ENCODE assay signal across 10 cellular contexts in genomic region chr19:13012390-13012689, GRCh38. TPM values are rescaled to one million over a fixed set of nuclear protein-coding genes. Genes with fewer than 3 reads are reported as not detected.
A peak's percentile ranks its signal among the peaks of the same experiment; 100 is the strongest.
DNase-seq lines count a peak whose midpoint lies in the region; ATAC-seq and TF ChIP-seq lines count a peak whose summit lies in the region.
"Had no signal": no experiment of that assay in that cellular context is flagged by ENCODE, and none has a peak within 500 bp of the region (broad histone marks: within the 10 kb centered on the region; RNA-seq: fewer than 3 reads in every experiment).

No MANE protein-coding gene starts in this region.

- ATAC-seq in Panc1 (no peak), sciatic nerve (no peak), GM19035 (IDR thresholded peaks at IDR 0.05; ENCODE audit: unreplicated experiment) (no peak), GM19324 (IDR thresholded peaks at IDR 0.05; ENCODE audit: low FRiP score, unreplicated experiment) (no peak)

- H3K4me1 ChIP-seq in Panc1 (ENCODE audit: control insufficient read depth, insufficient read depth, low read length) (peaks cover 69% of the 10 kb centered on the region), duodenal mucosa (ENCODE audit: control insufficient read depth in 1 of 2, insufficient read depth in 2 of 2, low read length in 2 of 2) (peaks cover 18 to 37% of the 10 kb centered on the region in 2 donors)

- peaks cover 55% of the 10 kb centered on the region for H3K4me1 Mint-ChIP-seq in osteocyte (ENCODE audit: unreplicated experiment)

- peak overlapping the region; percentile 91 for H3K27ac Mint-ChIP-seq in osteocyte (ENCODE audit: unreplicated experiment)

- CTCF ChIA-PET in Panc1 (lab: Charles Lee) = no interaction called here

- H3K4me3 ChIP-seq in AG10803 (ENCODE audit: low read length) = peak overlapping the region; percentile 60
- no peak overlapping the region for H3K4me3 ChIP-seq in Panc1 (ENCODE audit: low read depth in 2 of 2, low read length in 2 of 2)
- peak overlapping the region; percentile 69 to 76 for H3K4me3 ChIP-seq in duodenal mucosa (ENCODE audit: low read depth in 1 of 2, low read length in 2 of 2)

- H3K36me3 ChIP-seq in Panc1 (ENCODE audit: control insufficient read depth, insufficient read depth, low read length) = no peaks in the 10 kb centered on the region
- H3K36me3 ChIP-seq in duodenal mucosa (ENCODE audit: control insufficient read depth in 1 of 2, insufficient read depth in 2 of 2, low read length in 2 of 2) = no peaks in the 10 kb centered on the region

- POLR2A ChIA-PET in Panc1 (lab: Charles Lee) = no interaction called here

- peak overlapping the region; percentile 77 for H3K4me3 Mint-ChIP-seq in osteocyte (ENCODE audit: unreplicated experiment)

- peaks cover 26% of the 10 kb centered on the region for H3K36me3 Mint-ChIP-seq in osteocyte (ENCODE audit: unreplicated experiment)

- H3K27me3 ChIP-seq in Panc1 (ENCODE audit: control insufficient read depth, insufficient read depth, low read length) (no peaks in the 10 kb centered on the region), duodenal mucosa (ENCODE audit: control insufficient read depth in 1 of 2, insufficient read depth in 2 of 2, low read length in 2 of 2) (peaks cover 0 to 14% of the 10 kb centered on the region in 2 donors)

- H3K27ac ChIP-seq in Panc1 (ENCODE audit: low read length) (peak overlapping the region; percentile 99), duodenal mucosa (ENCODE audit: low read depth, low read length) (peak overlapping the region; percentile 30)

- no peak; the same call in 1 of the 2 replicates for TF ChIP-seq CTCF in AG10803 (conservative IDR thresholded peaks at IDR 0.05; ENCODE audit: low read length)
- no peak for TF ChIP-seq CTCF in Panc1 (IDR thresholded peaks at IDR 0.05)
- no peak for TF ChIP-seq CTCF in osteocyte (IDR thresholded peaks at IDR 0.05)

- H3K9ac ChIP-seq in duodenal mucosa (ENCODE audit: low read depth in 1 of 2, low read length in 2 of 2) = peak overlapping the region in 1 of 2 donors; percentile 59

- no peaks in the 10 kb centered on the region for H3K9me3 ChIP-seq in Panc1 (ENCODE audit: control insufficient read depth, insufficient read depth, low read depth, low read length)
- H3K9me3 ChIP-seq in duodenal mucosa (ENCODE audit: control insufficient read depth in 1 of 2, low read length in 2 of 2) = no peaks in the 10 kb centered on the region

- in situ Hi-C loops in Panc1 (cut with HindIII; ENCODE audit: low pct_unique_long_range_greater_than_20kb, low sequenced_read_pairs) = no loop called here

- DNase-seq in AG10803 (ENCODE audit: low read depth) = no peak
- no peak for DNase-seq in Panc1 (ENCODE audit: low read depth, low spot score)
- DNase-seq in osteocyte (ENCODE audit: extremely low spot score, unreplicated experiment) = no peak
- no peak for DNase-seq in sciatic nerve (ENCODE audit: low spot score)
- DNase-seq in GF-D8 (lab: John Stamatoyannopoulos, UW) = no peak
- DNase-seq: midbrain, NCI-H446 treated with DMSO at 0.1 percent for 48 hours had no signal

- no peaks in the 10 kb centered on the region for H3K9me3 Mint-ChIP-seq in osteocyte (ENCODE audit: unreplicated experiment)

- intact Hi-C loops in Panc1 (cut with micrococcal nuclease; ENCODE audit: unreplicated experiment) (no loop called here), sciatic nerve (cut with DNase I) (no loop called here)

- BruUV-seq in Panc1 (replicated peaks; lab: Mats Ljungman, UMichigan) = no TSS peak

- peaks cover 65% of the 10 kb centered on the region for H3K27me3 Mint-ChIP-seq in osteocyte (ENCODE audit: unreplicated experiment)

RNA-seq across cellular contexts. Expression of gene NFIX, which starts 17.1 kb away (rescaled TPM):
- total RNA-seq in Panc1 (2021; ENCODE audit: unreplicated experiment) = 144 TPM
- polyA plus RNA-seq in Panc1 (2012; ENCODE audit: insufficient read length) = 107 TPM
- total RNA-seq in osteocyte = 87.0 and 93.7 TPM in 2 replicates
- 131 TPM for total RNA-seq in sciatic nerve

RNA-seq across cellular contexts. Expression of gene DAND5, which starts 43.0 kb away (rescaled TPM):
- total RNA-seq in Panc1 (2021; ENCODE audit: unreplicated experiment) (0.54 TPM), osteocyte (not detected in 2 replicates), sciatic nerve (not detected)
- 1.5 TPM for polyA plus RNA-seq in Panc1 (2012; ENCODE audit: insufficient read length)

RNA-seq across cellular contexts. Expression of gene GADD45GIP1, which starts 55.3 kb away (rescaled TPM):
- 36.7 TPM for total RNA-seq in Panc1 (2021; ENCODE audit: unreplicated experiment)
- polyA plus RNA-seq in Panc1 (2012; ENCODE audit: insufficient read length) = 86.1 TPM
- 24.0 and 24.6 TPM in 2 replicates for total RNA-seq in osteocyte
- 13.7 TPM for total RNA-seq in sciatic nerve

Comparison
In these comparisons a context has a peak if more than half of its experiments do, and no peak if none do; other contexts are left out.
1. H3K4me3 ChIP-seq: peak in AG10803 (single experiment) and duodenal mucosa (2 of 2); none in Panc1 (0 of 2).